Comparison of ENCODE assay signal across 9 cellular contexts in genomic region chr5:173330151-173330855, GRCh38. TPM values are rescaled to one million over a fixed set of nuclear protein-coding genes. Genes with fewer than 3 reads are reported as not detected.
DNase-seq lines count a peak whose midpoint lies in the region; ATAC-seq and TF ChIP-seq lines count a peak whose summit lies in the region.
"Had no signal": no experiment of that assay in that cellular context is flagged by ENCODE, and none has a peak within 500 bp of the region (broad histone marks: within the 10 kb centered on the region; RNA-seq: fewer than 3 reads in every experiment).

No MANE protein-coding gene starts in this region.

- ATAC-seq in activated T-helper 17 cell treated with anti-CD3 and anti-CD28 coated beads, Interleukin-2, amount 50 U/mL, for 72 hours (replicated peaks): no peak
- no peak for ATAC-seq in GM18517 (IDR thresholded peaks at IDR 0.05; ENCODE audit: unreplicated experiment)

- no peak overlapping the region for H3K27ac ChIP-seq in iPS-20b (ENCODE audit: low read length)

- H3K9me3 Mint-ChIP-seq in activated T-helper 17 cell treated with anti-CD3 and anti-CD28 coated beads, Interleukin-2, amount 50 U/mL, for 72 hours: no peaks in the 10 kb centered on the region

- peaks cover 16% of the 10 kb centered on the region for H3K4me1 ChIP-seq in iPS-20b (ENCODE audit: insufficient read depth, low read length)

- CTCF ChIA-PET in AG04449 (lab: Yijun Ruan, JAX): interaction anchor here (1.0 to 9.9 kb wide), 16 partner anchors 9 to 286 kb away, joined by 3 to 210 read pairs (median 4); partner anchors contain the start of gene BOD1

- H3K4me3 ChIP-seq in AG04449 (ENCODE audit: low read depth, low read length) (peak overlapping the region; percentile 96), iPS-20b (ENCODE audit: low read length) (peak overlapping the region; percentile 80; the same call in 1 of the 2 replicates)

- TF ChIP-seq CTCF in AG04449 (IDR thresholded peaks at IDR 0.05; ENCODE audit: insufficient read depth, low read length, missing control alignments) (no peak), GM10266 (IDR thresholded peaks at IDR 0.05; ENCODE audit: control insufficient read depth, insufficient read depth, low read depth, missing control alignments) (no peak)

- DNase-seq in AG04449 (ENCODE audit: low read depth, low spot score): no peak
- peak; percentile 38 for DNase-seq in GM10266 (ENCODE audit: extremely low spot score)
- no peak for DNase-seq in SIG-M5 (lab: John Stamatoyannopoulos, UW)
- no peak for DNase-seq in NCI-H2029 (lab: John Stamatoyannopoulos, UW)
- no peak for DNase-seq in NCI-H2196 treated with DMSO at 0.1 percent for 48 hours (lab: John Stamatoyannopoulos, UW; ENCODE audit: unreplicated experiment)
- DNase-seq: activated CD8-positive, alpha-beta memory T cell treated with anti-CD3 and anti-CD28 coated beads, Interleukin-2, amount 50 U/mL, for 4 hours had no signal

- H3K36me3 Mint-ChIP-seq in activated T-helper 17 cell treated with anti-CD3 and anti-CD28 coated beads, Interleukin-2, amount 50 U/mL, for 72 hours (ENCODE audit: low read depth): peaks cover 28% of the 10 kb centered on the region

- no peaks in the 10 kb centered on the region for H3K9me3 ChIP-seq in iPS-20b (ENCODE audit: insufficient read depth, low read depth, low read length)

- H3K9ac ChIP-seq in iPS-20b (ENCODE audit: low read depth, low read length): peak overlapping the region; percentile 75

- no peak overlapping the region for H3K27ac Mint-ChIP-seq in activated T-helper 17 cell treated with anti-CD3 and anti-CD28 coated beads, Interleukin-2, amount 50 U/mL, for 72 hours

- H3K36me3 ChIP-seq in iPS-20b (ENCODE audit: insufficient read depth, low read depth, low read length): peaks cover 6% of the 10 kb centered on the region

- peaks cover 54% of the 10 kb centered on the region for H3K27me3 Mint-ChIP-seq in activated T-helper 17 cell treated with anti-CD3 and anti-CD28 coated beads, Interleukin-2, amount 50 U/mL, for 72 hours

- POLR2A ChIA-PET in AG04449 (lab: Yijun Ruan, JAX): interaction anchor here (0.7 to 4.6 kb wide), 4 partner anchors 14 to 145 kb away, joined by 3 to 19 read pairs (median 10); no protein-coding TSS in a partner anchor

- H3K27me3 ChIP-seq in iPS-20b (ENCODE audit: insufficient read depth, low read length): peaks cover 63% of the 10 kb centered on the region

- peak overlapping the region; percentile 92 for H3K4me3 Mint-ChIP-seq in activated T-helper 17 cell treated with anti-CD3 and anti-CD28 coated beads, Interleukin-2, amount 50 U/mL, for 72 hours

- peaks cover 21% of the 10 kb centered on the region for H3K4me1 Mint-ChIP-seq in activated T-helper 17 cell treated with anti-CD3 and anti-CD28 coated beads, Interleukin-2, amount 50 U/mL, for 72 hours

RNA-seq across cellular contexts. Expression of gene STC2, which starts 2.1 kb away (rescaled TPM):
- total RNA-seq in activated T-helper 17 cell treated with anti-CD3 and anti-CD28 coated beads, Interleukin-2, amount 50 U/mL, for 72 hours: 1 to 10 TPM; 4.3 to 6.2 TPM
